Comparison of ENCODE assay signal across 1 cellular context in genomic region chr10:119358140-119358512, GRCh38.
TF ChIP-seq lines count a peak whose summit lies in the region.

No MANE protein-coding gene starts in this region.

TF ChIP-seq in GM12878, 131 proteins besides CTCF, POLR2A, EP300 and RAD21 (continued from another document):
- no peak for TF ChIP-seq CEBPZ (IDR thresholded peaks at IDR 0.05; ENCODE audit: low read depth, low read length)
- no peak for TF ChIP-seq KLF5 (IDR thresholded peaks at IDR 0.05; ENCODE audit: partially characterized antibody)
- no peak for TF ChIP-seq MEF2B (IDR thresholded peaks at IDR 0.05; ENCODE audit: partially characterized antibody, poor library complexity, severe bottlenecking)
- TF ChIP-seq SKIL (IDR thresholded peaks at IDR 0.05; ENCODE audit: low read depth, poor library complexity, severe bottlenecking): no peak
- no peak for TF ChIP-seq HDGF (IDR thresholded peaks at IDR 0.05)
- no peak for TF ChIP-seq POLR2AphosphoS5 (IDR thresholded peaks at IDR 0.05; ENCODE audit: low read length)
- no peak for TF ChIP-seq ZBTB11 (CRISPR knock-in tag; IDR thresholded peaks at IDR 0.05)
- no peak for TF ChIP-seq SMAD5 (IDR thresholded peaks at IDR 0.05; ENCODE audit: low read depth)
- no peak for TF ChIP-seq PAX8 (IDR thresholded peaks at IDR 0.05)
- TF ChIP-seq RFX5 (IDR thresholded peaks at IDR 0.05; ENCODE audit: low read depth, low read length): no peak
- no peak for TF ChIP-seq BMI1 (IDR thresholded peaks at IDR 0.05; ENCODE audit: borderline replicate concordance)
- no peak for TF ChIP-seq NRF1 (conservative IDR thresholded peaks at IDR 0.05; ENCODE audit: low read depth, low read length)
- no peak for TF ChIP-seq MYC (IDR thresholded peaks at IDR 0.05; ENCODE audit: insufficient read depth, insufficient read length, insufficient replicate concordance, low read length, severe bottlenecking)
- TF ChIP-seq ESRRA (IDR thresholded peaks at IDR 0.05; ENCODE audit: low read length): no peak
TF ChIP-seq in GM12878: peak in this region for 0.
